In genomic region chr5:158123595-158123994, GRCh38 we compare ENCODE assay signal across 22 cellular contexts.
"Had no signal": no experiment of that assay in that cellular context is flagged by ENCODE, and none has a peak within 500 bp of the region (broad histone marks: within the 10 kb centered on the region; RNA-seq: fewer than 3 reads in every experiment).

No MANE protein-coding gene starts in this region.

- FAIRE-seq: endometrium, keratinocyte, pancreas, small intestine had no signal

- H3K4me1 ChIP-seq: gastrocnemius medialis, left lung, lower lobe of right lung, pancreas, tibial artery, upper lobe of left lung had no signal

- H3K4me3 ChIP-seq: gastrocnemius medialis, left lung, lower lobe of right lung, pancreas, tibial artery, upper lobe of left lung, uterus had no signal

- H3K27ac Mint-ChIP-seq: immature natural killer cell; progenitor cell of endocrine pancreas; stimulated activated naive CD8-positive, alpha-beta T cell treated with anti-CD3 and anti-CD28 coated beads, Interleukin-15, Interleukin-2, amounts not matched to agents 100 ng/mL and 50 ng/mL, for 24 hours had no signal

- H3K9me3 Mint-ChIP-seq: immature natural killer cell; nephron; stimulated activated naive CD8-positive, alpha-beta T cell treated with anti-CD3 and anti-CD28 coated beads, Interleukin-15, Interleukin-2, amounts not matched to agents 100 ng/mL and 50 ng/mL, for 24 hours had no signal

- H3K4me1 Mint-ChIP-seq: immature natural killer cell had no signal

- H3K36me3 ChIP-seq: gastrocnemius medialis, left lung, lower lobe of right lung, pancreas, tibial artery, upper lobe of left lung, uterus had no signal

- H3K4me3 Mint-ChIP-seq: immature natural killer cell; nephron; stimulated activated naive CD8-positive, alpha-beta T cell treated with anti-CD3 and anti-CD28 coated beads, Interleukin-15, Interleukin-2, amounts not matched to agents 100 ng/mL and 50 ng/mL, for 24 hours had no signal

- H3K36me3 Mint-ChIP-seq: immature natural killer cell had no signal

- H3K27me3 ChIP-seq: gastrocnemius medialis, tibial artery, upper lobe of left lung, uterus had no signal

- H3K27ac ChIP-seq: gastrocnemius medialis, left lung, lower lobe of right lung, pancreas, tibial artery, upper lobe of left lung, uterus had no signal

- ATAC-seq: esophagus mucosa, gastrocnemius medialis, left lung, lower lobe of right lung, pancreas, right cardiac atrium had no signal

- H3K9me3 ChIP-seq: gastrocnemius medialis, left lung, lower lobe of right lung, pancreas, tibial artery, upper lobe of left lung, uterus had no signal

- DNase-seq: cortex of kidney; effector memory CD4-positive, alpha-beta T cell; gastrocnemius medialis; immature natural killer cell; left lung; lower lobe of right lung; mesenchymal stem cell; midbrain; occipital lobe; pancreas; right cardiac atrium; small intestine; stimulated activated CD4-positive, alpha-beta T cell treated with anti-CD3 and anti-CD28 coated beads, Interleukin-12 subunit alpha, Interleukin-12 subunit beta, amount 100 ng/mL, for 4 hours; tibial artery; upper lobe of left lung; uterus had no signal
